Comparison of ENCODE assay signal across 1 cellular context in the genomic region with DNA sequence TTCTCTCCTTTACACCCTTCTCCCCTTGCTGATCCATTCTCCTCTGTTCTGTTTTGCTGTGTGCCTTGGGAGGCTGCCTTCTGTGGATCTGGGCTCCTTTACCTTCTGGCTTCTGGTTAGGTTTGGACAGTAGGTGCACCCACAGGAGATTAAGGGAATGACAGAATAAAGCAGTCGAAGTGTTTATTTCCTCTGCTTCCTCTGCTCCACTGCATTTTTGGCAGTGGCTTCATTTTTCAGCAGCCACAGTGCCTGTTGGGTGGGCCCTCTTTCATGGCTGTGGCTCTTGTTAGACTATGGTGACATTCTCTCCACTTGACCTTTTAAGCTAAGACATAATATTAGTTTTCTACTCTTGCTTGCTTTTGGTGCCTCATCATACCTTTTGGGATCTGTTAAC.
TF ChIP-seq lines count a peak whose summit lies in the region.

No MANE protein-coding gene starts in this region.

TF ChIP-seq in IMR-90, 13 proteins besides CTCF, POLR2A, EP300 and RAD21 (continued from another document):
- TF ChIP-seq ELK1 (IDR thresholded peaks at IDR 0.05; ENCODE audit: borderline replicate concordance, low read depth, low read length) (no peak), CHD1 (IDR thresholded peaks at IDR 0.05; ENCODE audit: low read depth, low read length) (no peak), FOS (IDR thresholded peaks at IDR 0.05; ENCODE audit: low read depth, low read length) (no peak), RFX5 (IDR thresholded peaks at IDR 0.05; ENCODE audit: low read depth, low read length) (no peak), MXI1 (IDR thresholded peaks at IDR 0.05; ENCODE audit: borderline replicate concordance, low read depth, low read length) (no peak)
- TF ChIP-seq, protein P1, sequence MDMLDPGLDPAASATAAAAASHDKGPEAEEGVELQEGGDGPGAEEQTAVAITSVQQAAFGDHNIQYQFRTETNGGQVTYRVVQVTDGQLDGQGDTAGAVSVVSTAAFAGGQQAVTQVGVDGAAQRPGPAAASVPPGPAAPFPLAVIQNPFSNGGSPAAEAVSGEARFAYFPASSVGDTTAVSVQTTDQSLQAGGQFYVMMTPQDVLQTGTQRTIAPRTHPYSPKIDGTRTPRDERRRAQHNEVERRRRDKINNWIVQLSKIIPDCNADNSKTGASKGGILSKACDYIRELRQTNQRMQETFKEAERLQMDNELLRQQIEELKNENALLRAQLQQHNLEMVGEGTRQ (IDR thresholded peaks at IDR 0.05; ENCODE audit: low read depth, low read length), result no peak
TF ChIP-seq in IMR-90: peak in this region for 0.
